ENCODE assay signal across 12 cellular contexts in genomic region chrX:148535639-148536038, GRCh38.
"Had no signal": no experiment of that assay in that cellular context is flagged by ENCODE, and none has a peak within 500 bp of the region (broad histone marks: within the 10 kb centered on the region; RNA-seq: fewer than 3 reads in every experiment).

No MANE protein-coding gene starts in this region.

- H3K36me3 ChIP-seq: pancreas, thoracic aorta had no signal

- H3K9me3 ChIP-seq: pancreas, thoracic aorta had no signal

- DNase-seq: activated CD4-positive, alpha-beta T cell treated with anti-CD3 and anti-CD28 coated beads, Interleukin-2, amount 10 ng/mL, durations not matched to agents 7 days and 5 days; activated CD8-positive, alpha-beta memory T cell treated with anti-CD3 and anti-CD28 coated beads, Interleukin-2, amount 50 U/mL, for 48 hours; activated naive CD8-positive, alpha-beta T cell treated with anti-CD3 and anti-CD28 coated beads for 36 hours; amygdala; naive B cell; pancreas; stimulated activated CD4-positive, alpha-beta T cell treated with anti-CD3 and anti-CD28 coated beads, Interleukin-12 subunit alpha, Interleukin-12 subunit beta, amount 100 ng/mL, for 4 hours; stimulated activated CD4-positive, alpha-beta T cell treated with anti-CD3 and anti-CD28 coated beads, Interleukin-2, amount 100 ng/mL, for 24 hours had no signal

- ATAC-seq: pancreas; stimulated activated effector memory CD8-positive, alpha-beta T cell treated with anti-CD3 and anti-CD28 coated beads, Interleukin-12 subunit alpha, Interleukin-12 subunit beta, amount 100 ng/mL, for 72 hours had no signal

- H3K27me3 ChIP-seq: pancreas had no signal

- H3K4me3 ChIP-seq: coronary artery, lung, pancreas, thoracic aorta had no signal
